ENCODE assay signal across 24 cellular contexts in the genomic region with DNA sequence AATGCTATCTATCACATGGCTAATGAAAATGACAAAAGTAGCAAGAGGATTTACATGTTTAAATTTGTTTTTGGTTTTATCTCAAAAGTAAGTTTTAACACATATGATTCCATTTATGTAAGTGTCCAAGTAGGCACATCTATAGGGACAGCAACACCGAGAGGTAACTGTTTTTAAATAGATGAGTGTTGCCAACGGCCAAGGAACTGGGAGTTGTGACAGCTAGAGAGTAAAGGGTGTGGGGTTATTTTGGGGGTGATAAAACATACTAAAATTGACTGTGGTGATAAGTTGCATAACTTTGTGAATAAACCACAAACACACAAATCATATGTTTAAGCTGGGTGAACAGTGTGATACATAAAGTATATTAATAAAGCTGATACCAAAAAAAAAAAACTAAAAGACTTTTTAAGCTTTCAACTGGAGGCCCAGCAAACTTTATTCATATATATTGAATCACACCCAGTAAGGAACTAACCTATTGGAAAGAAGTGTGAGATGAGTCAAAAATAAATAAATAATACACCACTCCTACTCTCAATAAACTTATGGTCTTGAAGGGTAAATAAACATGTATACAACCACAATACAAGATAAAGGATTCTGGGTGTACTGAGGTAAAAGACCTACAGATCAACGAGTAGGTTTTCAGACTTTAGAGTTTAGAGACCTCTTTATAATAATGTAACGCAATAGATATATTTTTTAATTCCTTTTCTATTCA. TPM values are rescaled to one million over a fixed set of nuclear protein-coding genes. Genes with fewer than 3 reads are reported as not detected.
"Had no signal": no experiment of that assay in that cellular context is flagged by ENCODE, and none has a peak within 500 bp of the region (broad histone marks: within the 10 kb centered on the region; RNA-seq: fewer than 3 reads in every experiment).

No MANE protein-coding gene starts in this region.

- H3K4me1 ChIP-seq: colonic mucosa, parathyroid adenoma, thyroid gland had no signal

- H3K4me3 ChIP-seq: colonic mucosa, heart right ventricle, sigmoid colon, spleen, thyroid gland had no signal

- H3K27ac ChIP-seq: brain microvascular endothelial cell, colonic mucosa, heart right ventricle, parathyroid adenoma, sigmoid colon, spleen, thyroid gland had no signal

- H3K27ac Mint-ChIP-seq: activated CD4-positive, alpha-beta T cell treated with anti-CD3 and anti-CD28 coated beads, Interleukin-2, amount 10 ng/mL, durations not matched to agents 7 days and 5 days; activated CD8-positive, alpha-beta T cell treated with anti-CD3 and anti-CD28 coated beads, Interleukin-2, amount 10 ng/mL, durations not matched to agents 7 days and 5 days; activated naive CD4-positive, alpha-beta T cell treated with anti-CD3 and anti-CD28 coated beads for 36 hours; activated T-cell treated with anti-CD3 and anti-CD28 coated beads, Interleukin-2, amount 50 U/mL, for 24 hours; activated T-helper 2 cell treated with anti-CD3 and anti-CD28 coated beads, Interferon-gamma antibody, Interleukin-2, Interleukin-4, amounts not matched to agents 10 μg/mL and 5 μg/mL and 100 μg/mL, durations not matched to agents 14 hours and 24 hours and 36 hours; nephron had no signal

- H3K36me3 ChIP-seq: brain microvascular endothelial cell, colonic mucosa, heart right ventricle, sigmoid colon, spleen, thyroid gland had no signal

- H3K27me3 Mint-ChIP-seq: activated CD4-positive, alpha-beta T cell treated with anti-CD3 and anti-CD28 coated beads, Interleukin-2, amount 10 ng/mL, durations not matched to agents 7 days and 5 days; activated T-cell treated with anti-CD3 and anti-CD28 coated beads, Interleukin-2, amount 50 U/mL, for 24 hours had no signal

- H3K9me3 ChIP-seq: colonic mucosa, heart right ventricle, sigmoid colon, spleen, thyroid gland had no signal

- DNase-seq: activated CD4-positive, alpha-beta T cell treated with anti-CD3 and anti-CD28 coated beads, Interleukin-2, amount 10 ng/mL, durations not matched to agents 7 days and 5 days; activated CD8-positive, alpha-beta T cell treated with anti-CD3 and anti-CD28 coated beads, Interleukin-2, amount 10 ng/mL, durations not matched to agents 7 days and 5 days; activated naive CD4-positive, alpha-beta T cell treated with anti-CD3 and anti-CD28 coated beads for 36 hours; activated T-cell treated with anti-CD3 and anti-CD28 coated beads, Interleukin-2, amount 50 U/mL, for 24 hours; aorta; brain microvascular endothelial cell; colonic mucosa; heart right ventricle; kidney glomerular epithelial cell; mesendoderm; sigmoid colon; spleen; stimulated activated naive CD4-positive, alpha-beta T cell treated with Interleukin-2 at 50 U/mL for 16 hours; thyroid gland had no signal

- ATAC-seq: activated CD4-positive, CD25-positive, alpha-beta regulatory T cell treated with anti-CD3 and anti-CD28 coated beads, Interleukin-2, amount 50 U/mL, for 24 hours; activated CD8-positive, alpha-beta T cell treated with anti-CD3 and anti-CD28 coated beads, Interleukin-2, amount 10 ng/mL, durations not matched to agents 7 days and 5 days; esophagus mucosa had no signal

- H3K27me3 ChIP-seq: brain microvascular endothelial cell, colonic mucosa, heart right ventricle, sigmoid colon, spleen, thyroid gland had no signal

- H3K4me3 Mint-ChIP-seq: activated CD4-positive, alpha-beta T cell treated with anti-CD3 and anti-CD28 coated beads, Interleukin-2, amount 10 ng/mL, durations not matched to agents 7 days and 5 days; activated CD8-positive, alpha-beta T cell treated with anti-CD3 and anti-CD28 coated beads, Interleukin-2, amount 10 ng/mL, durations not matched to agents 7 days and 5 days; activated naive CD4-positive, alpha-beta T cell treated with anti-CD3 and anti-CD28 coated beads for 36 hours; activated T-cell treated with anti-CD3 and anti-CD28 coated beads, Interleukin-2, amount 50 U/mL, for 24 hours; central memory CD8-positive, alpha-beta T cell; nephron had no signal

RNA-seq across cellular contexts. Expression of a gene that starts 33.0 kb away (rescaled TPM):
- total RNA-seq: activated CD4-positive, alpha-beta T cell treated with anti-CD3 and anti-CD28 coated beads, Interleukin-2, amount 10 ng/mL, durations not matched to agents 7 days and 5 days; activated CD8-positive, alpha-beta T cell treated with anti-CD3 and anti-CD28 coated beads, Interleukin-2, amount 10 ng/mL, durations not matched to agents 7 days and 5 days; activated naive CD4-positive, alpha-beta T cell treated with anti-CD3 and anti-CD28 coated beads for 36 hours; activated T-helper 2 cell treated with anti-CD3 and anti-CD28 coated beads, Interferon-gamma antibody, Interleukin-2, Interleukin-4, amounts not matched to agents 10 μg/mL and 5 μg/mL and 100 μg/mL, durations not matched to agents 14 hours and 24 hours and 36 hours; aorta; colonic mucosa; esophagus mucosa; heart right ventricle; lower leg skin; sigmoid colon; spleen; subcutaneous adipose tissue; T-helper 1 cell treated with Interleukin-12 subunit alpha and Interleukin-12 subunit beta and Interleukin-4 antibody, amounts not matched to agents 30 ng/mL and 1 ng/mL, for 36 hours; thyroid gland; ureter had no signal
- polyA plus RNA-seq: aorta, heart right ventricle, sigmoid colon, spleen had no signal
